ENCODE assay signal across 9 cellular contexts in the genomic region with DNA sequence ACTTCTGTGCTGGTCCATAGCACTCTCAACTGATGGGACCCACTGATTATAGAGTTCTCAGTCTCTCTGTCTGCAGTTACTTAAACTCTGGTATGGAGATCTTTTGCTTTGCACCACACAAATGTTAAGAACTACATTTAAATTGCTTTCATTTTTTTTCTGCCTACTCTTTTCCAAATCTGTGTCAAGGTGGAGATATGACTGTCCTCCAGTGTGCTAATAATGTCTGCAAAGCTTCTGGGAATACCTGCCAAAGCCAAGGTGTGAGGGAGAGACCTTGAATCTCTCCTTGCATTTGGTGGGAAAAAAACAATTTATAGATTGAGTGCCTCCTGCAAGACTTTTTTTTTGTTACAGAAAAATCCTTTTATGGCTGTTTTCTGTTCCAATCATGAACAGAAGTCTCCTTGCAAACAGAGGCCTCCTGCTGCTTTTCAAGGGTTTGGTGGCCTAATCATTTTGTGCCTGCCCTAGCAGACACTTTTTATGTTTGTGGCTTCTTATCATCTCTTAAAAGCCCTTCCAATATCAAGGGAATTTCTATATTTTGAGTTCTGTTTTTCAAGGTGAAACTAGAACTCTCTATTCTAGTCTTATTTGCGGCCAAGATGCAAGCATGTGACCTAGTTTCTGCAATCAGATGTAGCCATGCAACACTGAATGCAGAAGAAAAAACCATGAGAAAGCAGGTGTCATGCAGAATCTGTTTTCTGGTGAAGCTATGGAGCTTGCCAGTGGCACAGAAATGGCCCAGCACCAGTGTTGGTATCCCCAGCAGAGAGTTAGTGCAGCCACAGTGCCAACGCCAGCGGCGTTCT. TPM values are rescaled to one million over a fixed set of nuclear protein-coding genes. Genes with fewer than 3 reads are reported as not detected.
DNase-seq lines count a peak whose midpoint lies in the region; ATAC-seq and TF ChIP-seq lines count a peak whose summit lies in the region.
"Had no signal": no experiment of that assay in that cellular context is flagged by ENCODE, and none has a peak within 500 bp of the region (broad histone marks: within the 10 kb centered on the region; RNA-seq: fewer than 3 reads in every experiment).

No MANE protein-coding gene starts in this region.

- no peaks in the 10 kb centered on the region for H3K9me3 ChIP-seq in CD4-positive, alpha-beta T cell (ENCODE audit: control insufficient read depth, low read length)

- CTCF ChIA-PET in CD4-positive, alpha-beta T cell (lab: Charles Lee) = no interaction called here

- no peaks in the 10 kb centered on the region for H3K36me3 Mint-ChIP-seq in CD4-positive, alpha-beta T cell (ENCODE audit: low read depth)

- H3K27ac ChIP-seq in CD4-positive, alpha-beta T cell (ENCODE audit: low read depth, low read length) = no peak overlapping the region

- TF ChIP-seq CTCF in CD4-positive, alpha-beta T cell (IDR thresholded peaks at IDR 0.05) = no peak

- peak overlapping the region; percentile 43 for H3K27ac Mint-ChIP-seq in CD4-positive, alpha-beta T cell
- H3K27ac Mint-ChIP-seq: nephron had no signal

- H3K9me3 Mint-ChIP-seq in CD4-positive, alpha-beta T cell = no peaks in the 10 kb centered on the region
- H3K9me3 Mint-ChIP-seq: nephron had no signal

- intact Hi-C loops in CD4-positive, alpha-beta T cell (cut with DNase I, micrococcal nuclease) = no loop called here

- DNase-seq in CD4-positive, alpha-beta T cell = no peak
- DNase-seq in RPMI8226 = peak; percentile 38
- DNase-seq in DMS153 (lab: John Stamatoyannopoulos, UW) = no peak
- no peak for DNase-seq in hypothalamus (lab: John Stamatoyannopoulos, UW)
- no peak for DNase-seq in NCI-H2081 (lab: John Stamatoyannopoulos, UW)
- no peak for DNase-seq in NCI-H1048 (lab: John Stamatoyannopoulos, UW)

- H3K4me3 Mint-ChIP-seq in CD4-positive, alpha-beta T cell = no peak overlapping the region
- H3K4me3 Mint-ChIP-seq: nephron had no signal

- H3K27me3 Mint-ChIP-seq in CD4-positive, alpha-beta T cell = no peaks in the 10 kb centered on the region

- H3K27me3 ChIP-seq in CD4-positive, alpha-beta T cell (ENCODE audit: control insufficient read depth, insufficient read depth, low read length) = no peaks in the 10 kb centered on the region

- POLR2A ChIA-PET in CD4-positive, alpha-beta T cell (lab: Charles Lee) = no interaction called here

- no peak for ATAC-seq in CD4-positive, alpha-beta T cell (ENCODE audit: poor library complexity)
- peak; percentile 65 for ATAC-seq in GM19324 (IDR thresholded peaks at IDR 0.05; ENCODE audit: low FRiP score, unreplicated experiment)
- ATAC-seq in HG02970 (IDR thresholded peaks at IDR 0.05; ENCODE audit: low FRiP score, unreplicated experiment) = peak; percentile 50

- peaks cover 11% of the 10 kb centered on the region for H3K4me1 Mint-ChIP-seq in CD4-positive, alpha-beta T cell (ENCODE audit: low read depth)

RNA-seq across cellular contexts. Expression of gene AKIRIN2, which starts 23.2 kb away (rescaled TPM):
- total RNA-seq in CD4-positive, alpha-beta T cell = 10 to 100 TPM; 91.0 to 92.5 TPM
